In the genomic region with DNA sequence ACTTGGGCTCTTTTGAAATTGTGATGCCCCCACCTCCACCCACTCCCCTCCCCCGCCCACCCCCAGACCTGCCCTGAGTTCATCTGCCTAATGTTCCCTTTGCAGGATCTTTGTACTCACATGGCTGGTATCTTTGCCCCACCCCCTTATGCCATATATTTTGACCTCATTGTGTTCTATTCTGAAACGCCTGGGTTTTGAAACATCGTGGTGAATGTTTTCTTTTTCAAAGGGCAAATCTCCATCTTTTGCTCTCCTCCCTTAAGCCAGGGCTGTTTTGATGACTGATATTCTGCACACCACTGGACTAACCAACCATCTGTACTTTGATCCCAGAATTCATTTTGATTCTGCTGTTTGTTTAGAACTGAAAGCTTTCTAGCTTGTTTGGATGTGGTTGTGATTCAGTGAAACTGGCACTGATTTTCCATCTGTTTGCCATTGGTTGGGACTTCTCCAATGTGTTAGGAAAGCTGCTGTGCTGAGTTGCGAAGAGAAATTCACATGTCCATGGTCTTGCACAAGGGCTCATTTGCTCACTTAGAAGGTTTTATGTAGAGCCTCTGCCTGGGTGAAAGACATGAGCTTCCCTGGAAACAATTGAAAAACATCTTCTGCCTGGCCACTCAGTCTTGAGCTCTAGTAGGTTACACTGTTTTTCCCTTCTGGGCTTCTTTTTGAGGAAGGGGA, we compare ENCODE assay signal across 10 cellular contexts.
DNase-seq lines count a peak whose midpoint lies in the region; ATAC-seq and TF ChIP-seq lines count a peak whose summit lies in the region.
"Had no signal": no experiment of that assay in that cellular context is flagged by ENCODE, and none has a peak within 500 bp of the region (broad histone marks: within the 10 kb centered on the region; RNA-seq: fewer than 3 reads in every experiment).

No MANE protein-coding gene starts in this region.

- peak overlapping the region; percentile 92 for H3K27ac ChIP-seq in neutrophil
- H3K27ac ChIP-seq: cardiac muscle cell had no signal

- peak overlapping the region; percentile 46 to 60 for H3K4me3 ChIP-seq in neutrophil (ENCODE audit: low read depth in 1 of 2, low read length in 1 of 2)
- H3K4me3 ChIP-seq: cardiac muscle cell had no signal

- peak; percentile 3 for ATAC-seq in effector memory CD8-positive, alpha-beta T cell (replicated peaks)

- peaks cover 54% of the 10 kb centered on the region for H3K36me3 Mint-ChIP-seq in effector memory CD8-positive, alpha-beta T cell (ENCODE audit: insufficient read depth)

- no peaks in the 10 kb centered on the region for H3K9me3 ChIP-seq in neutrophil

- H3K9me3 Mint-ChIP-seq in effector memory CD8-positive, alpha-beta T cell, result no peaks in the 10 kb centered on the region

- in situ Hi-C loops in ACHN (cut with HindIII; ENCODE audit: low pct_ligation_motif_present, low pct_unique_long_range_greater_than_20kb, low sequenced_read_pairs), result no loop called here

- peaks cover 47% of the 10 kb centered on the region for H3K36me3 ChIP-seq in neutrophil
- H3K36me3 ChIP-seq: cardiac muscle cell had no signal

- H3K4me1 Mint-ChIP-seq in effector memory CD8-positive, alpha-beta T cell (ENCODE audit: low read depth in 2 of 2), result peaks cover 66 to 77% of the 10 kb centered on the region in 2 donors

- H3K27me3 ChIP-seq in neutrophil, result no peaks in the 10 kb centered on the region
- H3K27me3 ChIP-seq: cardiac muscle cell had no signal

- DNase-seq in AG20443 (ENCODE audit: low spot score) (peak; percentile 81), NCI-H69 (lab: John Stamatoyannopoulos, UW) (peak; percentile 25), ACHN (no peak), NCI-H2227 treated with DMSO at 0.1 percent for 48 hours (lab: John Stamatoyannopoulos, UW) (no peak), NCI-H446 (lab: John Stamatoyannopoulos, UW) (no peak), GM19240 (ENCODE audit: insufficient read length, low spot score) (no peak)
- DNase-seq in effector memory CD8-positive, alpha-beta T cell, result no peak
- DNase-seq: GF-D8 had no signal

- peak overlapping the region; percentile 90 for H3K4me3 Mint-ChIP-seq in effector memory CD8-positive, alpha-beta T cell

- H3K27ac Mint-ChIP-seq in effector memory CD8-positive, alpha-beta T cell, result peak overlapping the region; percentile 97 to 99

- TF ChIP-seq CTCF in neutrophil (IDR thresholded peaks at IDR 0.05), result no peak

- H3K4me1 ChIP-seq in neutrophil (ENCODE audit: control insufficient read depth in 1 of 2, insufficient read depth in 1 of 2, low read depth in 1 of 2, low read length in 1 of 2), result peaks cover 99 to 100% of the 10 kb centered on the region in 2 experiments

- H3K27me3 Mint-ChIP-seq in effector memory CD8-positive, alpha-beta T cell, result no peaks in the 10 kb centered on the region

Comparison
In these comparisons a context has a peak if more than half of its experiments do, and no peak if none do; other contexts are left out.
1. DNase-seq: peak in AG20443 (single experiment) and NCI-H69 (single experiment); none in effector memory CD8-positive, alpha-beta T cell (0 of 3), ACHN (single experiment), NCI-H2227 treated with DMSO at 0.1 percent for 48 hours (single experiment), NCI-H446 (0 of 2) and GM19240 (single experiment).